28 cellular contexts compared by ENCODE assay signal in genomic region chr1:204334455-204334854, GRCh38.
"Had no signal": no experiment of that assay in that cellular context is flagged by ENCODE, and none has a peak within 500 bp of the region (broad histone marks: within the 10 kb centered on the region; RNA-seq: fewer than 3 reads in every experiment).

No MANE protein-coding gene starts in this region.

- H3K36me3 ChIP-seq: adrenal gland, ascending aorta, brain microvascular endothelial cell, breast epithelium, cardiac muscle cell had no signal

- H3K27me3 ChIP-seq: adrenal gland, ascending aorta, body of pancreas, breast epithelium, cardiac muscle cell had no signal

- H3K4me1 ChIP-seq: adrenal gland, ascending aorta, body of pancreas, breast epithelium had no signal

- H3K27ac ChIP-seq: adrenal gland, ascending aorta, body of pancreas, brain microvascular endothelial cell, breast epithelium had no signal

- H3K9me3 ChIP-seq: adrenal gland, ascending aorta, body of pancreas, breast epithelium had no signal

- DNase-seq: activated effector memory CD4-positive, alpha-beta T cell treated with anti-CD3 and anti-CD28 coated beads, Interleukin-2, amount 50 U/mL, for 16 hours; activated effector memory CD4-positive, alpha-beta T cell treated with Interleukin-2 at 50 U/mL for 16 hours; activated gamma-delta T cell; activated gamma-delta T cell treated with Interleukin-2 at 50 U/mL for 16 hours; activated naive CD4-positive, alpha-beta T cell; activated naive CD4-positive, alpha-beta T cell treated with anti-CD3 and anti-CD28 coated beads for 36 hours; activated naive CD4-positive, alpha-beta T cell treated with anti-CD3 and anti-CD28 coated beads, Interleukin-2, amount 10 ng/mL, durations not matched to agents 7 days and 5 days; activated naive CD4-positive, alpha-beta T cell treated with anti-CD3 and anti-CD28 coated beads, Interleukin-2, amount 50 U/mL, for 16 hours; activated naive CD4-positive, alpha-beta T cell treated with Interleukin-2 at 50 U/mL for 16 hours; activated naive CD8-positive, alpha-beta T cell treated with anti-CD3 and anti-CD28 coated beads for 36 hours; activated naive CD8-positive, alpha-beta T cell treated with anti-CD3 and anti-CD28 coated beads, Interleukin-2, amount 10 ng/mL, durations not matched to agents 7 days and 5 days; activated naive CD8-positive, alpha-beta T cell treated with anti-CD3 and anti-CD28 coated beads, Interleukin-2, amount 50 U/mL, for 24 hours; activated T-cell treated with anti-CD3 and anti-CD28 coated beads, Interleukin-2, amount 50 U/mL, for 4 hours; activated T-cell treated with anti-CD3 and anti-CD28 coated beads, Interleukin-2, amount 50 U/mL, for 48 hours; activated T-cell treated with anti-CD3 and anti-CD28 coated beads, Interleukin-2, amount 50 U/mL, for 72 hours; adrenal gland; amniotic stem cell; amygdala; anterior cingulate cortex; aorta; body of pancreas; brain microvascular endothelial cell; caudate nucleus; central memory CD4-positive, alpha-beta T cell; cerebellar nuclear complex had no signal

- H3K4me3 ChIP-seq: adrenal gland, ascending aorta, body of pancreas, breast epithelium, cardiac muscle cell had no signal
